Comparison of ENCODE assay signal across 39 cellular contexts in the genomic region with DNA sequence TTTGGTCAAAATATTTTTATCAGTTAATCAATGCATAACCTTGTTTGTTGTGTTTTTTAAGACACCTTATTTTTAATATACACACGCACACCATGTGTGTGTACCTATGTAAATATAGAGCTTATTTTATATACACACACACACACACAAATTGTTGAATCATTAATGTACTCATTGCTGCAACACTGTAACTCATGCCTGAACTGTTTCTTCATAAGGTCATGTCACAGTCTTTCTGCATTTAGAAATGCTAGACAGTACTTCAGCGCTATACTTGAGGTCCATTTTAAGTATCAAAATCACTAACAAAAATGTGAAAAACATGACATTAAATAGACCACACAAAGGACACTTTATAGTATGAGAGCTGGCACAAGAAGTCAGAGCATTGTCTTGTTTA.
"Had no signal": no experiment of that assay in that cellular context is flagged by ENCODE, and none has a peak within 500 bp of the region (broad histone marks: within the 10 kb centered on the region; RNA-seq: fewer than 3 reads in every experiment).

No MANE protein-coding gene starts in this region.

- H3K4me3 ChIP-seq: body of pancreas, cardiac muscle cell had no signal

- H3K9me3 Mint-ChIP-seq: activated B cell treated with CpG ODN at 0.5 μM for 24 hours; activated CD4-positive, alpha-beta T cell treated with anti-CD3 and anti-CD28 coated beads, Interleukin-2, amount 10 ng/mL, durations not matched to agents 24 days and 14 days; activated CD8-positive, alpha-beta T cell treated with anti-CD3 and anti-CD28 coated beads for 36 hours; activated naive CD8-positive, alpha-beta T cell treated with anti-CD3 and anti-CD28 coated beads for 36 hours; activated T-cell treated with anti-CD3 and anti-CD28 coated beads, Interleukin-2, amount 50 U/mL, for 4 hours; activated T-helper 1 cell treated with anti-CD3 and anti-CD28 coated beads, Interleukin-12 subunit alpha, Interleukin-12 subunit beta, Interleukin-2, Interleukin-4 antibody, amounts not matched to agents 30 ng/mL and 10 ng/mL and 1 ng/mL, durations not matched to agents 14 hours and 24 hours and 36 hours; T-helper 1 cell treated with Interleukin-12 subunit alpha and Interleukin-12 subunit beta and Interleukin-4 antibody, amounts not matched to agents 30 μg/mL and 1 μg/mL, for 36 hours had no signal

- H3K4me3 Mint-ChIP-seq: activated B cell treated with CpG ODN at 0.5 μM for 24 hours; activated CD4-positive, alpha-beta memory T cell treated with anti-CD3 and anti-CD28 coated beads for 36 hours; activated CD4-positive, alpha-beta T cell treated with anti-CD3 and anti-CD28 coated beads, Interleukin-2, amount 10 ng/mL, durations not matched to agents 24 days and 14 days; activated CD8-positive, alpha-beta T cell treated with anti-CD3 and anti-CD28 coated beads for 36 hours; activated naive CD4-positive, alpha-beta T cell treated with anti-CD3 and anti-CD28 coated beads for 36 hours; activated naive CD8-positive, alpha-beta T cell treated with anti-CD3 and anti-CD28 coated beads for 36 hours; activated T-cell treated with anti-CD3 and anti-CD28 coated beads, Interleukin-2, amount 50 U/mL, for 4 hours; activated T-cell treated with anti-CD3 and anti-CD28 coated beads, Interleukin-2, amount 50 U/mL, for 72 hours; activated T-helper 1 cell treated with anti-CD3 and anti-CD28 coated beads, Interleukin-12 subunit alpha, Interleukin-12 subunit beta, Interleukin-2, Interleukin-4 antibody, amounts not matched to agents 30 ng/mL and 10 ng/mL and 1 ng/mL, durations not matched to agents 14 hours and 24 hours and 36 hours; activated T-helper 17 cell treated with anti-CD3 and anti-CD28 coated beads, Interleukin-2, amount 50 U/mL, for 72 hours; central memory CD8-positive, alpha-beta T cell; T-helper 1 cell treated with Interleukin-12 subunit alpha and Interleukin-12 subunit beta and Interleukin-4 antibody, amounts not matched to agents 30 μg/mL and 1 μg/mL, for 36 hours; T-helper 2 cell treated with Interferon-gamma antibody and Interleukin-4, amounts not matched to agents 5 μg/mL and 100 μg/mL, for 36 hours had no signal

- H3K36me3 ChIP-seq: brain microvascular endothelial cell, cardiac muscle cell had no signal

- H3K27ac ChIP-seq: body of pancreas, brain microvascular endothelial cell, cardiac muscle cell, VCaP had no signal

- H3K36me3 Mint-ChIP-seq: activated CD4-positive, alpha-beta memory T cell treated with anti-CD3 and anti-CD28 coated beads for 36 hours; activated naive CD4-positive, alpha-beta T cell treated with anti-CD3 and anti-CD28 coated beads, Interleukin-2, amount 50 U/mL, for 72 hours; activated naive CD8-positive, alpha-beta T cell treated with anti-CD3 and anti-CD28 coated beads for 36 hours had no signal

- H3K4me1 ChIP-seq: body of pancreas had no signal

- H3K27me3 Mint-ChIP-seq: activated B cell treated with CpG ODN at 0.5 μM for 24 hours; activated CD4-positive, alpha-beta memory T cell treated with anti-CD3 and anti-CD28 coated beads for 36 hours; activated CD4-positive, alpha-beta T cell treated with anti-CD3 and anti-CD28 coated beads, Interleukin-2, amount 10 ng/mL, durations not matched to agents 24 days and 14 days; activated CD8-positive, alpha-beta T cell treated with anti-CD3 and anti-CD28 coated beads for 36 hours; activated naive CD8-positive, alpha-beta T cell treated with anti-CD3 and anti-CD28 coated beads for 36 hours; activated T-helper 17 cell treated with anti-CD3 and anti-CD28 coated beads, Interleukin-2, amount 50 U/mL, for 72 hours; central memory CD8-positive, alpha-beta T cell had no signal

- DNase-seq: activated B cell treated with CpG ODN at 0.5 μM for 24 hours; activated CD4-positive, alpha-beta memory T cell treated with anti-CD3 and anti-CD28 coated beads for 36 hours; activated CD4-positive, alpha-beta T cell treated with anti-CD3 and anti-CD28 coated beads for 4 hours; activated CD4-positive, alpha-beta T cell treated with anti-CD3 and anti-CD28 coated beads, Interleukin-2, amount 10 ng/mL, durations not matched to agents 24 days and 14 days; activated CD4-positive, alpha-beta T cell treated with anti-CD3 and anti-CD28 coated beads, Interleukin-2, amount 50 U/mL, for 1 hour; activated CD4-positive, alpha-beta T cell treated with anti-CD3 and anti-CD28 coated beads, Interleukin-2, amount 50 U/mL, for 4 hours; activated CD4-positive, CD25-positive, alpha-beta regulatory T cell treated with anti-CD3 and anti-CD28 coated beads, Interleukin-2, amount 50 U/mL, for 72 hours; activated CD8-positive, alpha-beta memory T cell treated with anti-CD3 and anti-CD28 coated beads, Interleukin-2, amount 50 U/mL, for 4 hours; activated CD8-positive, alpha-beta T cell treated with anti-CD3 and anti-CD28 coated beads for 36 hours; activated effector memory CD4-positive, alpha-beta T cell treated with anti-CD3 and anti-CD28 coated beads, Interleukin-2, amount 50 U/mL, for 16 hours; activated gamma-delta T cell treated with Interleukin-2 at 50 U/mL for 16 hours; activated naive CD4-positive, alpha-beta T cell; activated naive CD4-positive, alpha-beta T cell treated with anti-CD3 and anti-CD28 coated beads for 36 hours; activated naive CD4-positive, alpha-beta T cell treated with anti-CD3 and anti-CD28 coated beads, Interleukin-2, amount 50 U/mL, for 16 hours; activated naive CD8-positive, alpha-beta T cell treated with anti-CD3 and anti-CD28 coated beads for 36 hours; activated T-cell treated with anti-CD3 and anti-CD28 coated beads for 4 hours; activated T-cell treated with anti-CD3 and anti-CD28 coated beads, Interleukin-2, amount 50 U/mL, for 1 hour; activated T-cell treated with anti-CD3 and anti-CD28 coated beads, Interleukin-2, amount 50 U/mL, for 4 hours; activated T-cell treated with anti-CD3 and anti-CD28 coated beads, Interleukin-2, amount 50 U/mL, for 72 hours; amniotic stem cell; aorta; body of pancreas; brain microvascular endothelial cell; caudate nucleus; cerebellar nuclear complex; T-helper 1 cell; T-helper 2 cell; T-helper 9 cell had no signal

- H3K27me3 ChIP-seq: body of pancreas, brain microvascular endothelial cell, cardiac muscle cell had no signal

- ATAC-seq: activated CD8-positive, alpha-beta T cell treated with anti-CD3 and anti-CD28 coated beads for 36 hours; activated naive CD4-positive, alpha-beta T cell treated with anti-CD3 and anti-CD28 coated beads, Interleukin-2, amount 50 U/mL, for 72 hours; activated T-cell treated with anti-CD3 and anti-CD28 coated beads, Interleukin-2, amount 50 U/mL, for 4 hours; activated T-cell treated with anti-CD3 and anti-CD28 coated beads, Interleukin-2, amount 50 U/mL, for 72 hours; activated T-helper 17 cell treated with anti-CD3 and anti-CD28 coated beads, Interleukin-2, amount 50 U/mL, for 72 hours; body of pancreas had no signal

- H3K4me1 Mint-ChIP-seq: activated B cell treated with CpG ODN at 0.5 μM for 24 hours; activated CD4-positive, alpha-beta T cell treated with anti-CD3 and anti-CD28 coated beads, Interleukin-2, amount 10 ng/mL, durations not matched to agents 24 days and 14 days; activated naive CD8-positive, alpha-beta T cell treated with anti-CD3 and anti-CD28 coated beads for 36 hours; activated T-helper 17 cell treated with anti-CD3 and anti-CD28 coated beads, Interleukin-2, amount 50 U/mL, for 72 hours; central memory CD8-positive, alpha-beta T cell had no signal

- H3K27ac Mint-ChIP-seq: activated B cell treated with CpG ODN at 0.5 μM for 24 hours; activated CD4-positive, alpha-beta memory T cell treated with anti-CD3 and anti-CD28 coated beads for 36 hours; activated CD4-positive, alpha-beta T cell treated with anti-CD3 and anti-CD28 coated beads, Interleukin-2, amount 10 ng/mL, durations not matched to agents 24 days and 14 days; activated CD8-positive, alpha-beta T cell treated with anti-CD3 and anti-CD28 coated beads for 36 hours; activated naive CD4-positive, alpha-beta T cell treated with anti-CD3 and anti-CD28 coated beads for 36 hours; activated naive CD4-positive, alpha-beta T cell treated with anti-CD3 and anti-CD28 coated beads, Interleukin-2, amount 50 U/mL, for 72 hours; activated naive CD8-positive, alpha-beta T cell treated with anti-CD3 and anti-CD28 coated beads for 36 hours; activated T-cell treated with anti-CD3 and anti-CD28 coated beads, Interleukin-2, amount 50 U/mL, for 72 hours; activated T-helper 1 cell treated with anti-CD3 and anti-CD28 coated beads, Interleukin-12 subunit alpha, Interleukin-12 subunit beta, Interleukin-2, Interleukin-4 antibody, amounts not matched to agents 30 ng/mL and 10 ng/mL and 1 ng/mL, durations not matched to agents 14 hours and 24 hours and 36 hours; activated T-helper 17 cell treated with anti-CD3 and anti-CD28 coated beads, Interleukin-2, amount 50 U/mL, for 72 hours; T-helper 1 cell treated with Interleukin-12 subunit alpha and Interleukin-12 subunit beta and Interleukin-4 antibody, amounts not matched to agents 30 μg/mL and 1 μg/mL, for 36 hours; T-helper 2 cell treated with Interferon-gamma antibody and Interleukin-4, amounts not matched to agents 5 μg/mL and 100 μg/mL, for 36 hours had no signal

- FAIRE-seq: astrocyte, bronchial epithelial cell, TTC549 had no signal

- H3K9me3 ChIP-seq: body of pancreas had no signal
